ENCODE assay signal across 1 cellular context in the genomic region with DNA sequence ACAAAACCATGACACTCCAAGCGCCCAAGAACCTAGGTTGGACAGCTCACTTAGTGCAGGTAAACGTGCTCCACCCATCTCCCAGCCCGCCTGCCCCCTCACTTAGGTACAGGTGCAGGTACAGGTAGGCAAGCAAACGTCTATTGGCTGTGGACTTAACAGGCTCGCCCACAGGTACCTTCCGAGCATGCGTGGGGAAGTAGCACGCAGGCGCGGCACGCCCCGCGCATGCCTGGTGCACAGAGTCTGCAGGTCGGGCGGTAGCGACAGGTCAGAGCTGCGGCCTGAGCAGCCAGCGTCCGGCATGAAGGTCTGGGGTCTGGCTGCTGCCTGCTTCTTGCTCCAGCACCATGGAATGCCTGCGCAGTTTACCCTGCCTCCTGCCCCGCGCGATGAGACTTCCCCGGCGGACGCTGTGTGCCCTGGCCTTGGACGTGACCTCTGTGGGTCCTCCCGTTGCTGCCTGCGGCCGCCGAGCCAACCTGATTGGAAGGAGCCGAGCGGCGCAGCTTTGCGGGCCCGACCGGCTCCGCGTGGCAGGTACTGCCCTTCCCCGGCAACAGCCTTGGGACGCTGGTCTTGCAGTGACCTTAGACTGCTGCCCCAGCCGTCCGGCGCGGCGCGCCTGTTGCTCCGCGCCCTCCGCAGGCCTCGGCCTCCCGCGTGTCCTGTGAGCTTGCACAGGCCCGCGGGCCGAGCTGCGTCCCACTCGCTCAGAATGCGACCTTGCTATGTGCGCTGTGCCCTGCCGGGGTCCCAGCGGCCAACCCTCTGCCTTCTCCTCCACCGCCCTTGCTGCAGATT.
A peak's percentile ranks its signal among the peaks of the same experiment; 100 is the strongest.
TF ChIP-seq lines count a peak whose summit lies in the region.

A gene with protein sequence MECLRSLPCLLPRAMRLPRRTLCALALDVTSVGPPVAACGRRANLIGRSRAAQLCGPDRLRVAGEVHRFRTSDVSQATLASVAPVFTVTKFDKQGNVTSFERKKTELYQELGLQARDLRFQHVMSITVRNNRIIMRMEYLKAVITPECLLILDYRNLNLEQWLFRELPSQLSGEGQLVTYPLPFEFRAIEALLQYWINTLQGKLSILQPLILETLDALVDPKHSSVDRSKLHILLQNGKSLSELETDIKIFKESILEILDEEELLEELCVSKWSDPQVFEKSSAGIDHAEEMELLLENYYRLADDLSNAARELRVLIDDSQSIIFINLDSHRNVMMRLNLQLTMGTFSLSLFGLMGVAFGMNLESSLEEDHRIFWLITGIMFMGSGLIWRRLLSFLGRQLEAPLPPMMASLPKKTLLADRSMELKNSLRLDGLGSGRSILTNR (plus strand): TSS at position 240 of the 804 bp plus-strand sequence. CDS start 111 bp downstream, at position 351.

TF ChIP-seq in K562, 482 proteins besides CTCF, POLR2A, EP300 and RAD21 (continued from another document and continues in another):
- TF ChIP-seq, protein P1, sequence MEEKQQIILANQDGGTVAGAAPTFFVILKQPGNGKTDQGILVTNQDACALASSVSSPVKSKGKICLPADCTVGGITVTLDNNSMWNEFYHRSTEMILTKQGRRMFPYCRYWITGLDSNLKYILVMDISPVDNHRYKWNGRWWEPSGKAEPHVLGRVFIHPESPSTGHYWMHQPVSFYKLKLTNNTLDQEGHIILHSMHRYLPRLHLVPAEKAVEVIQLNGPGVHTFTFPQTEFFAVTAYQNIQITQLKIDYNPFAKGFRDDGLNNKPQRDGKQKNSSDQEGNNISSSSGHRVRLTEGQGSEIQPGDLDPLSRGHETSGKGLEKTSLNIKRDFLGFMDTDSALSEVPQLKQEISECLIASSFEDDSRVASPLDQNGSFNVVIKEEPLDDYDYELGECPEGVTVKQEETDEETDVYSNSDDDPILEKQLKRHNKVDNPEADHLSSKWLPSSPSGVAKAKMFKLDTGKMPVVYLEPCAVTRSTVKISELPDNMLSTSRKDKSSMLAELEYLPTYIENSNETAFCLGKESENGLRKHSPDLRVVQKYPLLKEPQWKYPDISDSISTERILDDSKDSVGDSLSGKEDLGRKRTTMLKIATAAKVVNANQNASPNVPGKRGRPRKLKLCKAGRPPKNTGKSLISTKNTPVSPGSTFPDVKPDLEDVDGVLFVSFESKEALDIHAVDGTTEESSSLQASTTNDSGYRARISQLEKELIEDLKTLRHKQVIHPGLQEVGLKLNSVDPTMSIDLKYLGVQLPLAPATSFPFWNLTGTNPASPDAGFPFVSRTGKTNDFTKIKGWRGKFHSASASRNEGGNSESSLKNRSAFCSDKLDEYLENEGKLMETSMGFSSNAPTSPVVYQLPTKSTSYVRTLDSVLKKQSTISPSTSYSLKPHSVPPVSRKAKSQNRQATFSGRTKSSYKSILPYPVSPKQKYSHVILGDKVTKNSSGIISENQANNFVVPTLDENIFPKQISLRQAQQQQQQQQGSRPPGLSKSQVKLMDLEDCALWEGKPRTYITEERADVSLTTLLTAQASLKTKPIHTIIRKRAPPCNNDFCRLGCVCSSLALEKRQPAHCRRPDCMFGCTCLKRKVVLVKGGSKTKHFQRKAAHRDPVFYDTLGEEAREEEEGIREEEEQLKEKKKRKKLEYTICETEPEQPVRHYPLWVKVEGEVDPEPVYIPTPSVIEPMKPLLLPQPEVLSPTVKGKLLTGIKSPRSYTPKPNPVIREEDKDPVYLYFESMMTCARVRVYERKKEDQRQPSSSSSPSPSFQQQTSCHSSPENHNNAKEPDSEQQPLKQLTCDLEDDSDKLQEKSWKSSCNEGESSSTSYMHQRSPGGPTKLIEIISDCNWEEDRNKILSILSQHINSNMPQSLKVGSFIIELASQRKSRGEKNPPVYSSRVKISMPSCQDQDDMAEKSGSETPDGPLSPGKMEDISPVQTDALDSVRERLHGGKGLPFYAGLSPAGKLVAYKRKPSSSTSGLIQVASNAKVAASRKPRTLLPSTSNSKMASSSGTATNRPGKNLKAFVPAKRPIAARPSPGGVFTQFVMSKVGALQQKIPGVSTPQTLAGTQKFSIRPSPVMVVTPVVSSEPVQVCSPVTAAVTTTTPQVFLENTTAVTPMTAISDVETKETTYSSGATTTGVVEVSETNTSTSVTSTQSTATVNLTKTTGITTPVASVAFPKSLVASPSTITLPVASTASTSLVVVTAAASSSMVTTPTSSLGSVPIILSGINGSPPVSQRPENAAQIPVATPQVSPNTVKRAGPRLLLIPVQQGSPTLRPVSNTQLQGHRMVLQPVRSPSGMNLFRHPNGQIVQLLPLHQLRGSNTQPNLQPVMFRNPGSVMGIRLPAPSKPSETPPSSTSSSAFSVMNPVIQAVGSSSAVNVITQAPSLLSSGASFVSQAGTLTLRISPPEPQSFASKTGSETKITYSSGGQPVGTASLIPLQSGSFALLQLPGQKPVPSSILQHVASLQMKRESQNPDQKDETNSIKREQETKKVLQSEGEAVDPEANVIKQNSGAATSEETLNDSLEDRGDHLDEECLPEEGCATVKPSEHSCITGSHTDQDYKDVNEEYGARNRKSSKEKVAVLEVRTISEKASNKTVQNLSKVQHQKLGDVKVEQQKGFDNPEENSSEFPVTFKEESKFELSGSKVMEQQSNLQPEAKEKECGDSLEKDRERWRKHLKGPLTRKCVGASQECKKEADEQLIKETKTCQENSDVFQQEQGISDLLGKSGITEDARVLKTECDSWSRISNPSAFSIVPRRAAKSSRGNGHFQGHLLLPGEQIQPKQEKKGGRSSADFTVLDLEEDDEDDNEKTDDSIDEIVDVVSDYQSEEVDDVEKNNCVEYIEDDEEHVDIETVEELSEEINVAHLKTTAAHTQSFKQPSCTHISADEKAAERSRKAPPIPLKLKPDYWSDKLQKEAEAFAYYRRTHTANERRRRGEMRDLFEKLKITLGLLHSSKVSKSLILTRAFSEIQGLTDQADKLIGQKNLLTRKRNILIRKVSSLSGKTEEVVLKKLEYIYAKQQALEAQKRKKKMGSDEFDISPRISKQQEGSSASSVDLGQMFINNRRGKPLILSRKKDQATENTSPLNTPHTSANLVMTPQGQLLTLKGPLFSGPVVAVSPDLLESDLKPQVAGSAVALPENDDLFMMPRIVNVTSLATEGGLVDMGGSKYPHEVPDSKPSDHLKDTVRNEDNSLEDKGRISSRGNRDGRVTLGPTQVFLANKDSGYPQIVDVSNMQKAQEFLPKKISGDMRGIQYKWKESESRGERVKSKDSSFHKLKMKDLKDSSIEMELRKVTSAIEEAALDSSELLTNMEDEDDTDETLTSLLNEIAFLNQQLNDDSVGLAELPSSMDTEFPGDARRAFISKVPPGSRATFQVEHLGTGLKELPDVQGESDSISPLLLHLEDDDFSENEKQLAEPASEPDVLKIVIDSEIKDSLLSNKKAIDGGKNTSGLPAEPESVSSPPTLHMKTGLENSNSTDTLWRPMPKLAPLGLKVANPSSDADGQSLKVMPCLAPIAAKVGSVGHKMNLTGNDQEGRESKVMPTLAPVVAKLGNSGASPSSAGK (IDR thresholded peaks at IDR 0.05): peak; percentile 49; the same call in 1 of the 2 replicates
- TF ChIP-seq, protein P2, sequence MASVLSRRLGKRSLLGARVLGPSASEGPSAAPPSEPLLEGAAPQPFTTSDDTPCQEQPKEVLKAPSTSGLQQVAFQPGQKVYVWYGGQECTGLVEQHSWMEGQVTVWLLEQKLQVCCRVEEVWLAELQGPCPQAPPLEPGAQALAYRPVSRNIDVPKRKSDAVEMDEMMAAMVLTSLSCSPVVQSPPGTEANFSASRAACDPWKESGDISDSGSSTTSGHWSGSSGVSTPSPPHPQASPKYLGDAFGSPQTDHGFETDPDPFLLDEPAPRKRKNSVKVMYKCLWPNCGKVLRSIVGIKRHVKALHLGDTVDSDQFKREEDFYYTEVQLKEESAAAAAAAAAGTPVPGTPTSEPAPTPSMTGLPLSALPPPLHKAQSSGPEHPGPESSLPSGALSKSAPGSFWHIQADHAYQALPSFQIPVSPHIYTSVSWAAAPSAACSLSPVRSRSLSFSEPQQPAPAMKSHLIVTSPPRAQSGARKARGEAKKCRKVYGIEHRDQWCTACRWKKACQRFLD (CRISPR knock-in tag; IDR thresholded peaks at IDR 0.05): no peak
- TF ChIP-seq, protein P3, sequence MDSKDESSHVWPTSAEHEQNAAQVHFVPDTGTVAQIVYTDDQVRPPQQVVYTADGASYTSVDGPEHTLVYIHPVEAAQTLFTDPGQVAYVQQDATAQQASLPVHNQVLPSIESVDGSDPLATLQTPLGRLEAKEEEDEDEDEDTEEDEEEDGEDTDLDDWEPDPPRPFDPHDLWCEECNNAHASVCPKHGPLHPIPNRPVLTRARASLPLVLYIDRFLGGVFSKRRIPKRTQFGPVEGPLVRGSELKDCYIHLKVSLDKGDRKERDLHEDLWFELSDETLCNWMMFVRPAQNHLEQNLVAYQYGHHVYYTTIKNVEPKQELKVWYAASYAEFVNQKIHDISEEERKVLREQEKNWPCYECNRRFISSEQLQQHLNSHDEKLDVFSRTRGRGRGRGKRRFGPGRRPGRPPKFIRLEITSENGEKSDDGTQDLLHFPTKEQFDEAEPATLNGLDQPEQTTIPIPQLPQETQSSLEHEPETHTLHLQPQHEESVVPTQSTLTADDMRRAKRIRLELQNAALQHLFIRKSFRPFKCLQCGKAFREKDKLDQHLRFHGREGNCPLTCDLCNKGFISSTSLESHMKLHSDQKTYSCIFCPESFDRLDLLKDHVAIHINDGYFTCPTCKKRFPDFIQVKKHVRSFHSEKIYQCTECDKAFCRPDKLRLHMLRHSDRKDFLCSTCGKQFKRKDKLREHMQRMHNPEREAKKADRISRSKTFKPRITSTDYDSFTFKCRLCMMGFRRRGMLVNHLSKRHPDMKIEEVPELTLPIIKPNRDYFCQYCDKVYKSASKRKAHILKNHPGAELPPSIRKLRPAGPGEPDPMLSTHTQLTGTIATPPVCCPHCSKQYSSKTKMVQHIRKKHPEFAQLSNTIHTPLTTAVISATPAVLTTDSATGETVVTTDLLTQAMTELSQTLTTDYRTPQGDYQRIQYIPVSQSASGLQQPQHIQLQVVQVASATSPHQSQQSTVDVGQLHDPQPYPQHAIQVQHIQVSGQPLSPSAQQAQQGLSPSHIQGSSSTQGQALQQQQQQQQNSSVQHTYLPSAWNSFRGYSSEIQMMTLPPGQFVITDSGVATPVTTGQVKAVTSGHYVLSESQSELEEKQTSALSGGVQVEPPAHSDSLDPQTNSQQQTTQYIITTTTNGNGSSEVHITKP (IDR thresholded peaks at IDR 0.05; ENCODE audit: partially characterized antibody): no peak
- TF ChIP-seq ZNF217 (CRISPR knock-in tag; IDR thresholded peaks at IDR 0.05) (no peak), TAF15 (IDR thresholded peaks at IDR 0.05; ENCODE audit: low read depth, low read length) (no peak), CBX3 (IDR thresholded peaks at IDR 0.05; ENCODE audit: borderline replicate concordance in 1 of 2, low read length in 2 of 2) (peak in 1 of 2 experiments; percentile 58; a peak in 1 of 3 replicates), PTRF (tag; IDR thresholded peaks at IDR 0.05) (no peak), GABPB1 (CRISPR knock-in tag; IDR thresholded peaks at IDR 0.05) (peak; percentile 71), POLR2G (IDR thresholded peaks at IDR 0.05; ENCODE audit: low read depth, low read length) (peak; percentile 91), BRD4 (IDR thresholded peaks at IDR 0.05) (no peak), CC2D1A (IDR thresholded peaks at IDR 0.05) (no peak), E2F3 (CRISPR knock-in tag; IDR thresholded peaks at IDR 0.05) (no peak; the same call in 1 of the 2 replicates), GTF2F1 (IDR thresholded peaks at IDR 0.05; ENCODE audit: low read depth, low read length) (0 out of 2 replicates have a peak, but pooled peaks have one; percentile 71), KLF10 (CRISPR knock-in tag; IDR thresholded peaks at IDR 0.05) (no peak), FUS (optimal IDR thresholded peaks at IDR 0.05; ENCODE audit: low read depth, low read length) (no peak), SRSF3 (IDR thresholded peaks at IDR 0.05; ENCODE audit: insufficient read depth, low read length) (no peak), ZNF717 (CRISPR knock-in tag; IDR thresholded peaks at IDR 0.05) (no peak), SRSF9 (IDR thresholded peaks at IDR 0.05; ENCODE audit: borderline replicate concordance, low read depth, low read length) (no peak), ZNF212 (CRISPR knock-in tag; IDR thresholded peaks at IDR 0.05) (no peak), PRMT5 (CRISPR knock-in tag; IDR thresholded peaks at IDR 0.05) (no peak), ZSCAN29 (IDR thresholded peaks at IDR 0.05) (no peak), ZNF436 (CRISPR knock-in tag; IDR thresholded peaks at IDR 0.05) (no peak), DPF2 (IDR thresholded peaks at IDR 0.05) (no peak), ZNF445 (CRISPR knock-in tag; IDR thresholded peaks at IDR 0.05; ENCODE audit: low read depth) (no peak), ZNF707 (CRISPR knock-in tag; conservative IDR thresholded peaks at IDR 0.05) (no peak), HDAC2 (IDR thresholded peaks at IDR 0.05) (no peak)
- TF ChIP-seq, protein P4, sequence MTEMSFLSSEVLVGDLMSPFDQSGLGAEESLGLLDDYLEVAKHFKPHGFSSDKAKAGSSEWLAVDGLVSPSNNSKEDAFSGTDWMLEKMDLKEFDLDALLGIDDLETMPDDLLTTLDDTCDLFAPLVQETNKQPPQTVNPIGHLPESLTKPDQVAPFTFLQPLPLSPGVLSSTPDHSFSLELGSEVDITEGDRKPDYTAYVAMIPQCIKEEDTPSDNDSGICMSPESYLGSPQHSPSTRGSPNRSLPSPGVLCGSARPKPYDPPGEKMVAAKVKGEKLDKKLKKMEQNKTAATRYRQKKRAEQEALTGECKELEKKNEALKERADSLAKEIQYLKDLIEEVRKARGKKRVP (CRISPR knock-in tag; IDR thresholded peaks at IDR 0.05): no peak
- TF ChIP-seq, protein P5, sequence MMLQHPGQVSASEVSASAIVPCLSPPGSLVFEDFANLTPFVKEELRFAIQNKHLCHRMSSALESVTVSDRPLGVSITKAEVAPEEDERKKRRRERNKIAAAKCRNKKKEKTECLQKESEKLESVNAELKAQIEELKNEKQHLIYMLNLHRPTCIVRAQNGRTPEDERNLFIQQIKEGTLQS (IDR thresholded peaks at IDR 0.05): no peak
- TF ChIP-seq, protein P5 (CRISPR knock-in tag; conservative IDR thresholded peaks at IDR 0.05): no peak
- TF ChIP-seq, protein P6, sequence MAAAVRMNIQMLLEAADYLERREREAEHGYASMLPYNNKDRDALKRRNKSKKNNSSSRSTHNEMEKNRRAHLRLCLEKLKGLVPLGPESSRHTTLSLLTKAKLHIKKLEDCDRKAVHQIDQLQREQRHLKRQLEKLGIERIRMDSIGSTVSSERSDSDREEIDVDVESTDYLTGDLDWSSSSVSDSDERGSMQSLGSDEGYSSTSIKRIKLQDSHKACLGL (CRISPR knock-in tag; IDR thresholded peaks at IDR 0.05; ENCODE audit: borderline replicate concordance, poor library complexity, severe bottlenecking): no peak
- TF ChIP-seq, protein P7, sequence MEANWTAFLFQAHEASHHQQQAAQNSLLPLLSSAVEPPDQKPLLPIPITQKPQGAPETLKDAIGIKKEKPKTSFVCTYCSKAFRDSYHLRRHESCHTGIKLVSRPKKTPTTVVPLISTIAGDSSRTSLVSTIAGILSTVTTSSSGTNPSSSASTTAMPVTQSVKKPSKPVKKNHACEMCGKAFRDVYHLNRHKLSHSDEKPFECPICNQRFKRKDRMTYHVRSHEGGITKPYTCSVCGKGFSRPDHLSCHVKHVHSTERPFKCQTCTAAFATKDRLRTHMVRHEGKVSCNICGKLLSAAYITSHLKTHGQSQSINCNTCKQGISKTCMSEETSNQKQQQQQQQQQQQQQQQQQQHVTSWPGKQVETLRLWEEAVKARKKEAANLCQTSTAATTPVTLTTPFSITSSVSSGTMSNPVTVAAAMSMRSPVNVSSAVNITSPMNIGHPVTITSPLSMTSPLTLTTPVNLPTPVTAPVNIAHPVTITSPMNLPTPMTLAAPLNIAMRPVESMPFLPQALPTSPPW (CRISPR knock-in tag; IDR thresholded peaks at IDR 0.05): no peak
- TF ChIP-seq, protein P8, sequence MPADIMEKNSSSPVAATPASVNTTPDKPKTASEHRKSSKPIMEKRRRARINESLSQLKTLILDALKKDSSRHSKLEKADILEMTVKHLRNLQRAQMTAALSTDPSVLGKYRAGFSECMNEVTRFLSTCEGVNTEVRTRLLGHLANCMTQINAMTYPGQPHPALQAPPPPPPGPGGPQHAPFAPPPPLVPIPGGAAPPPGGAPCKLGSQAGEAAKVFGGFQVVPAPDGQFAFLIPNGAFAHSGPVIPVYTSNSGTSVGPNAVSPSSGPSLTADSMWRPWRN (IDR thresholded peaks at IDR 0.05; ENCODE audit: low read depth): no peak
